Comparison of ENCODE assay signal across 19 cellular contexts in the genomic region with DNA sequence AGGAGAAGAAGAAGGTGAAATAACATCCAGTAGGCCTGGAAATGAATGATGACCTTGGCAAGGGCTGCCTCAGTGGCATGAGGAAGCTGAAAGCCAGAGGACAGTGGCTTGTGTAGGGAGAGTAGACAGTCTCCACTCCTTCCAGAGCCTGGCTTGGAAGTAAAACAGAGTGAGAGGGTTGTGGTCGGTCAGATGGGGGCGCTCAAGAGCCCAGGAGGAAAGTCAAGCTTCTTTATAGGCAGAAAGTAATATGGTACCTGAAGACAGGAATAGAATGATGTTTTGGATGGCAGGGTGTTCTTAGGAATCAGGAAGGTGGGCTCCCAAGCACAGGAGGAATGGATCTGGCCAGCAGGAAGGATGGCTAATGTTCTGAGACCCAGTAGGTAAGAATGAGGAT.
DNase-seq lines count a peak whose midpoint lies in the region; ATAC-seq and TF ChIP-seq lines count a peak whose summit lies in the region.
"Had no signal": no experiment of that assay in that cellular context is flagged by ENCODE, and none has a peak within 500 bp of the region (broad histone marks: within the 10 kb centered on the region; RNA-seq: fewer than 3 reads in every experiment).

No MANE protein-coding gene starts in this region.

- no peak overlapping the region for H2BK5ac ChIP-seq in H9 (ENCODE audit: insufficient read length, low read length)

- H3K27ac ChIP-seq in A673 (ENCODE audit: low read depth, low read length, poor library complexity, severe bottlenecking): no peak overlapping the region
- H3K27ac ChIP-seq in H9 (ENCODE audit: insufficient read length, low read depth, low read length): no peak overlapping the region
- no peak overlapping the region for H3K27ac ChIP-seq in brain microvascular endothelial cell
- no peak overlapping the region for H3K27ac ChIP-seq in left ventricle myocardium inferior (replicated peaks)
- H3K27ac ChIP-seq: Peyer's patch, SJSA1 had no signal

- no peak overlapping the region for H4K8ac ChIP-seq in H9 (replicated peaks; ENCODE audit: insufficient read length, low read depth, low read length)

- H3K27me3 ChIP-seq in A673 (replicated peaks; ENCODE audit: insufficient read depth, low read depth, low read length, poor library complexity) (no peaks in the 10 kb centered on the region), H9 (ENCODE audit: insufficient read depth, low read length) (no peaks in the 10 kb centered on the region), brain microvascular endothelial cell (replicated peaks) (no peaks in the 10 kb centered on the region), left ventricle myocardium inferior (ENCODE audit: low read depth) (no peaks in the 10 kb centered on the region)
- H3K27me3 ChIP-seq: Peyer's patch, SJSA1 had no signal

- no peaks in the 10 kb centered on the region for H3K79me1 ChIP-seq in H9 (ENCODE audit: insufficient read depth, low read depth, low read length, poor library complexity, severe bottlenecking)

- H3K27ac Mint-ChIP-seq in H9: no peak overlapping the region

- no CpG with 5 or more reads among the region's 2 CpGs for WGBS in H9 (ENCODE audit: extremely low coverage, insufficient read length, low lambda C conversion rate)

- no peak overlapping the region for H3K18ac ChIP-seq in H9 (ENCODE audit: insufficient read length, low read depth, low read length)

- H2BK15ac ChIP-seq in H9 (ENCODE audit: low read depth, low read length): no peak overlapping the region

- DNase-seq in A673 (ENCODE audit: low spot score) (no peak), H9 (no peak), brain microvascular endothelial cell (no peak), fibroblast of pulmonary artery (ENCODE audit: low read depth) (no peak), left ventricle myocardium inferior (no peak)
- DNase-seq: ACHN; C1 segment of cervical spinal cord; CD8-positive, alpha-beta memory T cell; DMS79; KG1; MV-4-11; NCI-H1694 treated with DMSO at 0.1 percent for 48 hours; NCI-H2227 treated with DMSO at 0.1 percent for 48 hours; NCI-H524; Peyer's patch had no signal

- no peak overlapping the region for H3K4me2 ChIP-seq in H9 (ENCODE audit: insufficient read depth, insufficient read length, low read length)

- CTCF ChIA-PET in A673 (lab: Charles Lee): no interaction called here

- no peak overlapping the region for H2BK120ac ChIP-seq in H9 (ENCODE audit: low read depth, low read length, poor library complexity, severe bottlenecking)

- H3K23me2 ChIP-seq in H9 (ENCODE audit: insufficient read length, low read depth, low read length, poor library complexity, severe bottlenecking): no peaks in the 10 kb centered on the region

- no peak overlapping the region for H2AFZ ChIP-seq in H9 (ENCODE audit: low read length)

- no peak overlapping the region for H4K5ac ChIP-seq in H9 (ENCODE audit: insufficient read length, low read depth, low read length)

- no peak overlapping the region for H3K4ac ChIP-seq in H9 (ENCODE audit: low read depth, low read length)

- H2BK12ac ChIP-seq in H9 (ENCODE audit: insufficient read length, low read depth, low read length): no peak overlapping the region

- no peak overlapping the region for H3T11ph ChIP-seq in H9 (ENCODE audit: low read length)

- no peak overlapping the region for H3K9ac ChIP-seq in H9 (ENCODE audit: extremely low read depth, insufficient read length, low read length)

- POLR2A ChIA-PET in A673 (lab: Charles Lee; ENCODE audit: low non-redundant PET): interaction anchor here (0.7 kb wide), 1 partner anchor 1156 kb away, joined by 7 read pairs; no protein-coding TSS in a partner anchor

- peaks cover 2% of the 10 kb centered on the region; the same call in 1 of the 2 replicates for H3K27me3 Mint-ChIP-seq in H9 (ENCODE audit: low read depth)

- H2AK5ac ChIP-seq in H9 (ENCODE audit: insufficient read length, low read length): no peak overlapping the region

- H3K36me3 ChIP-seq in A673 (ENCODE audit: insufficient read depth, low read length, poor library complexity, severe bottlenecking) (no peaks in the 10 kb centered on the region), brain microvascular endothelial cell (replicated peaks) (no peaks in the 10 kb centered on the region), left ventricle myocardium inferior (no peaks in the 10 kb centered on the region)
- H3K36me3 ChIP-seq: Peyer's patch, SJSA1 had no signal

- H4K91ac ChIP-seq in H9 (ENCODE audit: insufficient read length, low read depth, low read length): no peak overlapping the region

- H3K23ac ChIP-seq in H9 (ENCODE audit: insufficient read length, low read depth, low read length): no peak overlapping the region

- peaks cover 23 to 25% of the 10 kb centered on the region in 2 experiments for H3K4me1 Mint-ChIP-seq in H9
- H3K4me1 Mint-ChIP-seq: CD8-positive, alpha-beta memory T cell had no signal

- 0 out of 2 replicates have a peak, but pooled peaks have one; percentile 31 for TF ChIP-seq CTCF in A673 (conservative IDR thresholded peaks at IDR 0.05; ENCODE audit: low read depth, low read length)
- TF ChIP-seq CTCF in H9 (conservative IDR thresholded peaks at IDR 0.05): 0 out of 3 replicates have a peak, but pooled peaks have one; percentile 12
- peak; percentile 8 for TF ChIP-seq CTCF in brain microvascular endothelial cell (IDR thresholded peaks at IDR 0.05; ENCODE audit: low read depth, low read length, missing control alignments)
- TF ChIP-seq CTCF in fibroblast of pulmonary artery (IDR thresholded peaks at IDR 0.05; ENCODE audit: low read length, missing control alignments): peak; percentile 12
- TF ChIP-seq CTCF in left ventricle myocardium inferior (IDR thresholded peaks at IDR 0.05; ENCODE audit: borderline replicate concordance): no peak

- H3K9me3 Mint-ChIP-seq in H9: no peaks in the 10 kb centered on the region
- H3K9me3 Mint-ChIP-seq: CD8-positive, alpha-beta memory T cell had no signal

- in situ Hi-C loops in brain microvascular endothelial cell (cut with HindIII; ENCODE audit: low pct_ligation_motif_present, low sequenced_read_pairs): no loop called here

- H3K4me3 ChIP-seq in A673 (ENCODE audit: low read depth, low read length, poor library complexity, severe bottlenecking) (no peak overlapping the region), brain microvascular endothelial cell (ENCODE audit: low read depth, low read length) (no peak overlapping the region), fibroblast of pulmonary artery (replicated peaks; ENCODE audit: low read depth, low read length) (no peak overlapping the region), left ventricle myocardium inferior (no peak overlapping the region)
- H3K4me3 ChIP-seq: Peyer's patch, SJSA1 had no signal

- no peaks in the 10 kb centered on the region for H3K79me2 ChIP-seq in H9 (ENCODE audit: insufficient read depth, low read length)

- ATAC-seq in GM21723 (IDR thresholded peaks at IDR 0.05; ENCODE audit: unreplicated experiment) (no peak), HG02763 (IDR thresholded peaks at IDR 0.05; ENCODE audit: unreplicated experiment) (no peak)
- ATAC-seq: HCT116 had no signal

- H3K36me3 Mint-ChIP-seq in H9 (ENCODE audit: insufficient read depth in 1 of 3, low read depth in 3 of 3): no peaks in the 10 kb centered on the region
- H3K36me3 Mint-ChIP-seq: CD8-positive, alpha-beta memory T cell had no signal

- H3K4me1 ChIP-seq in A673 (ENCODE audit: insufficient read depth, low read length, poor library complexity, severe bottlenecking): no peaks in the 10 kb centered on the region
- peaks cover 3% of the 10 kb centered on the region; the same call in 1 of the 2 replicates for H3K4me1 ChIP-seq in H9 (ENCODE audit: insufficient read depth, low read length)
- H3K4me1 ChIP-seq in left ventricle myocardium inferior: peaks cover 4% of the 10 kb centered on the region
- H3K4me1 ChIP-seq: Peyer's patch had no signal

- intact Hi-C loops in A673 (cut with micrococcal nuclease; ENCODE audit: unreplicated experiment) (no loop called here), left ventricle myocardium inferior (cut with micrococcal nuclease) (no loop called here)

- H3K56ac ChIP-seq in H9 (ENCODE audit: insufficient read length, low read depth, low read length): no peak overlapping the region

- no peak overlapping the region for H2BK20ac ChIP-seq in H9 (ENCODE audit: low read depth, low read length, poor library complexity, severe bottlenecking)

- no peak overlapping the region for H3K14ac ChIP-seq in H9 (ENCODE audit: insufficient read depth, low read length)

- no TSS peak for BruUV-seq in A673 (replicated peaks; lab: Mats Ljungman, UMichigan)

- no peaks in the 10 kb centered on the region for H4K20me1 ChIP-seq in H9 (ENCODE audit: control insufficient read depth, insufficient read depth, insufficient read length)

- H3K9me3 ChIP-seq in A673 (ENCODE audit: low read depth, low read length, poor library complexity, severe bottlenecking): no peaks in the 10 kb centered on the region
- H3K9me3 ChIP-seq in H9 (ENCODE audit: control insufficient read depth, low read depth, low read length): no peaks in the 10 kb centered on the region
- no peaks in the 10 kb centered on the region for H3K9me3 ChIP-seq in left ventricle myocardium inferior (replicated peaks)
- H3K9me3 ChIP-seq: Peyer's patch, SJSA1 had no signal

- H3K4me3 Mint-ChIP-seq in H9: no peak overlapping the region
